ENCODE assay signal across 15 cellular contexts in genomic region chr18:6362559-6363129, GRCh38.
"Had no signal": no experiment of that assay in that cellular context is flagged by ENCODE, and none has a peak within 500 bp of the region (broad histone marks: within the 10 kb centered on the region; RNA-seq: fewer than 3 reads in every experiment).

No MANE protein-coding gene starts in this region.

- H2AFZ ChIP-seq: neural progenitor cell, parathyroid adenoma had no signal

- H3K36me3 ChIP-seq: heart left ventricle, neural progenitor cell, uterus had no signal

- DNase-seq: activated CD4-positive, alpha-beta T cell treated with anti-CD3 and anti-CD28 coated beads, Interleukin-2, amount 10 ng/mL, durations not matched to agents 24 days and 14 days; activated naive CD4-positive, alpha-beta T cell treated with Interleukin-2 at 50 U/mL for 16 hours; caudate nucleus; effector CD4-positive, alpha-beta T cell; foreskin melanocyte; heart left ventricle; left ventricle myocardium superior; mesendoderm; stimulated activated CD4-positive, alpha-beta T cell treated with anti-CD3 and anti-CD28 coated beads, Interleukin-4, amount 100 ng/mL, for 4 hours; uterus had no signal

- H3K4me1 ChIP-seq: heart left ventricle, neural progenitor cell, uterus had no signal

- H3K27me3 ChIP-seq: heart left ventricle, neural progenitor cell, uterus had no signal

- H3K4me2 ChIP-seq: neural progenitor cell had no signal

- H3K9me3 ChIP-seq: heart left ventricle, uterus had no signal

- H3K27ac ChIP-seq: coronary artery, heart left ventricle, neural progenitor cell, parathyroid adenoma, skin epidermis, uterus had no signal

- H3K4me3 ChIP-seq: coronary artery, heart left ventricle, neural progenitor cell, skin epidermis, uterus had no signal

- ATAC-seq: heart left ventricle, left ventricle myocardium superior, WTC11 had no signal
